In the genomic region with DNA sequence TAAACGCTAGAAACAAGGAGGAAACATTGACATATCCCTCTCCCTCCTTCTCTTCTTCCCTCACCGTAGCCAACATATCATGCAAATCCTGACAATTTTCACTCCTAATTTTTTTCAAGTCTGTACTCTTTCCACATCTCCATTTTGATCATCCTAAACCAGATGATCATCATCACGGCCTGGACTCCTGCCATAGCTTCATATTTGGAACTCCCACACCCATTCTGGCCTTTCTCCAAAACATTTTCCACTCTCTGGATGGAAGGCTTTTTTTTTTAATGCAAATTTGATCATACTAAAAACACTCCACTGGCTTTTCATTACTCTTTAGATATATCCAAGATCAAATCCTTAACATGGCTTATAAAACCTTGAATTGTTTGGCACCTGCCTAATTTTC, we compare ENCODE assay signal across 1 cellular context.
TF ChIP-seq lines count a peak whose summit lies in the region.

No MANE protein-coding gene starts in this region.

TF ChIP-seq in GM23338, 12 proteins besides CTCF, POLR2A, EP300 and RAD21 (continued from another document):
- TF ChIP-seq EZH2phosphoT487 (IDR thresholded peaks at IDR 0.05; ENCODE audit: unreplicated experiment): no peak
- TF ChIP-seq STAT1 (IDR thresholded peaks at IDR 0.05; ENCODE audit: unreplicated experiment): no peak
- TF ChIP-seq, protein P1, sequence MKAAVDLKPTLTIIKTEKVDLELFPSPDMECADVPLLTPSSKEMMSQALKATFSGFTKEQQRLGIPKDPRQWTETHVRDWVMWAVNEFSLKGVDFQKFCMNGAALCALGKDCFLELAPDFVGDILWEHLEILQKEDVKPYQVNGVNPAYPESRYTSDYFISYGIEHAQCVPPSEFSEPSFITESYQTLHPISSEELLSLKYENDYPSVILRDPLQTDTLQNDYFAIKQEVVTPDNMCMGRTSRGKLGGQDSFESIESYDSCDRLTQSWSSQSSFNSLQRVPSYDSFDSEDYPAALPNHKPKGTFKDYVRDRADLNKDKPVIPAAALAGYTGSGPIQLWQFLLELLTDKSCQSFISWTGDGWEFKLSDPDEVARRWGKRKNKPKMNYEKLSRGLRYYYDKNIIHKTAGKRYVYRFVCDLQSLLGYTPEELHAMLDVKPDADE (IDR thresholded peaks at IDR 0.05): no peak
- TF ChIP-seq POLR2AphosphoS5 (IDR thresholded peaks at IDR 0.05; ENCODE audit: low read depth): no peak
- TF ChIP-seq ZNF114 (CRISPR knock-in tag; IDR thresholded peaks at IDR 0.05): no peak
